ENCODE assay signal across 27 cellular contexts in the genomic region with DNA sequence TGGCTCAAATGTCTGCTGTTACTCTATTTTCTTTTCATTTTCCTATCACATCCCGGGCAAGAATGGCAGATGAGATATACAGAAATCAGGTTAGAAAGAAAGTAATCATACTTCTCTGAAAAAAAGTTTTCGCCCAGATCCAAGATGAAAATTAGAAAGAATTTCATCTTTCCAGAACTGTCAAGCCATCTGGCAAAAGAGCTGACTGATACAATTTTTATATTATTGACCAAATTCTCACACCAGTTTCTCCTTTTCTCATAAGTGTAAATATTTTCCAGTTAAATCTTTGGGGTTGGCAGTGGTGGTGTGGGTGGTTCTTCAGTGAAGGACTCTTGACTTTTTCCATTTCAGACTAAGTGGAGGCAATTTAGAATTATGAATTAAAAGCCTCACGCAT.
"Had no signal": no experiment of that assay in that cellular context is flagged by ENCODE, and none has a peak within 500 bp of the region (broad histone marks: within the 10 kb centered on the region; RNA-seq: fewer than 3 reads in every experiment).

No MANE protein-coding gene starts in this region.

- H3K27me3 Mint-ChIP-seq: memory B cell; naive thymus-derived CD4-positive, alpha-beta T cell; natural killer cell treated with Interleukin-12 subunit alpha and Interleukin-12 subunit beta and Interleukin-15 and Interleukin-18, amount 100 ng/mL, for 72 hours; progenitor cell of endocrine pancreas; stimulated activated naive CD8-positive, alpha-beta T cell treated with anti-CD3 and anti-CD28 coated beads, Interleukin-15, Interleukin-2, amounts not matched to agents 100 ng/mL and 50 ng/mL, for 24 hours had no signal

- H3K4me3 Mint-ChIP-seq: immature natural killer cell; memory B cell; naive thymus-derived CD4-positive, alpha-beta T cell; natural killer cell treated with Interleukin-12 subunit alpha and Interleukin-12 subunit beta and Interleukin-15 and Interleukin-18, amount 100 ng/mL, for 72 hours; stimulated activated effector memory CD8-positive, alpha-beta T cell treated with anti-CD3 and anti-CD28 coated beads, Interleukin-12 subunit alpha, Interleukin-12 subunit beta, amount 100 ng/mL, for 72 hours; stimulated activated naive CD8-positive, alpha-beta T cell treated with anti-CD3 and anti-CD28 coated beads, Interleukin-15, Interleukin-2, amounts not matched to agents 100 ng/mL and 50 ng/mL, for 24 hours had no signal

- H3K27me3 ChIP-seq: ovary, right atrium auricular region, sigmoid colon, spleen, suprapubic skin, tibial artery, upper lobe of right lung had no signal

- DNase-seq: hypothalamus; immature natural killer cell; kidney; left colon; left ventricle myocardium inferior; midbrain; mucosa of descending colon; naive thymus-derived CD4-positive, alpha-beta T cell; ovary; sigmoid colon; small intestine; spleen; stimulated activated CD4-positive, alpha-beta T cell treated with anti-CD3 and anti-CD28 coated beads, Interleukin-4, amount 100 ng/mL, for 24 hours; stimulated activated naive CD4-positive, alpha-beta T cell; tibial artery; trophoblast cell; upper lobe of right lung had no signal

- H3K36me3 ChIP-seq: left ventricle myocardium inferior, ovary, right atrium auricular region, sigmoid colon, spleen, suprapubic skin, thoracic aorta, tibial artery, upper lobe of right lung had no signal

- FAIRE-seq: islet of Langerhans, kidney, small intestine, urothelium cell line had no signal

- H3K36me3 Mint-ChIP-seq: immature natural killer cell; memory B cell; natural killer cell treated with Interleukin-12 subunit alpha and Interleukin-12 subunit beta and Interleukin-15 and Interleukin-18, amount 100 ng/mL, for 72 hours; stimulated activated effector memory CD8-positive, alpha-beta T cell treated with anti-CD3 and anti-CD28 coated beads, Interleukin-12 subunit alpha, Interleukin-12 subunit beta, amount 100 ng/mL, for 72 hours had no signal

- H3K27ac Mint-ChIP-seq: immature natural killer cell; memory B cell; naive thymus-derived CD4-positive, alpha-beta T cell; natural killer cell treated with Interleukin-12 subunit alpha and Interleukin-12 subunit beta and Interleukin-15 and Interleukin-18, amount 100 ng/mL, for 72 hours; progenitor cell of endocrine pancreas; stimulated activated effector memory CD8-positive, alpha-beta T cell treated with anti-CD3 and anti-CD28 coated beads, Interleukin-12 subunit alpha, Interleukin-12 subunit beta, amount 100 ng/mL, for 72 hours; stimulated activated naive CD8-positive, alpha-beta T cell treated with anti-CD3 and anti-CD28 coated beads, Interleukin-15, Interleukin-2, amounts not matched to agents 100 ng/mL and 50 ng/mL, for 24 hours had no signal

- H3K9me3 Mint-ChIP-seq: immature natural killer cell; memory B cell; natural killer cell treated with Interleukin-12 subunit alpha and Interleukin-12 subunit beta and Interleukin-15 and Interleukin-18, amount 100 ng/mL, for 72 hours; stimulated activated effector memory CD8-positive, alpha-beta T cell treated with anti-CD3 and anti-CD28 coated beads, Interleukin-12 subunit alpha, Interleukin-12 subunit beta, amount 100 ng/mL, for 72 hours; stimulated activated naive CD8-positive, alpha-beta T cell treated with anti-CD3 and anti-CD28 coated beads, Interleukin-15, Interleukin-2, amounts not matched to agents 100 ng/mL and 50 ng/mL, for 24 hours had no signal

- ATAC-seq: left colon; mucosa of descending colon; naive thymus-derived CD4-positive, alpha-beta T cell; natural killer cell treated with Interleukin-12 subunit alpha and Interleukin-12 subunit beta and Interleukin-15 and Interleukin-18, amount 100 ng/mL, for 72 hours; stimulated activated effector memory CD8-positive, alpha-beta T cell treated with anti-CD3 and anti-CD28 coated beads, Interleukin-12 subunit alpha, Interleukin-12 subunit beta, amount 100 ng/mL, for 72 hours; upper lobe of right lung had no signal

- H3K9me3 ChIP-seq: left ventricle myocardium inferior, mucosa of descending colon, ovary, right atrium auricular region, sigmoid colon, suprapubic skin, thoracic aorta, tibial artery, upper lobe of right lung had no signal

- H3K27ac ChIP-seq: left ventricle myocardium inferior, ovary, right atrium auricular region, sigmoid colon, spleen, suprapubic skin, thoracic aorta, tibial artery, upper lobe of right lung had no signal

- H3K4me1 ChIP-seq: left ventricle myocardium inferior, right atrium auricular region, spleen, suprapubic skin, tibial artery, upper lobe of right lung had no signal

- H3K4me3 ChIP-seq: left ventricle myocardium inferior, mucosa of descending colon, ovary, right atrium auricular region, sigmoid colon, spleen, suprapubic skin, thoracic aorta, tibial artery, upper lobe of right lung had no signal
